18 cellular contexts compared by ENCODE assay signal in genomic region chr17:63631626-63632025, GRCh38.
"Had no signal": no experiment of that assay in that cellular context is flagged by ENCODE, and none has a peak within 500 bp of the region (broad histone marks: within the 10 kb centered on the region; RNA-seq: fewer than 3 reads in every experiment).

No MANE protein-coding gene starts in this region.

- H3K4me1 ChIP-seq: colonic mucosa had no signal

- H3K27me3 ChIP-seq: ascending aorta, colonic mucosa, esophagus squamous epithelium had no signal

- H3K4me3 ChIP-seq: ascending aorta, colonic mucosa, esophagus squamous epithelium, lung had no signal

- H3K27me3 Mint-ChIP-seq: activated T-cell treated with anti-CD3 and anti-CD28 coated beads, Interleukin-2, amount 50 U/mL, for 24 hours; central memory CD8-positive, alpha-beta T cell; stimulated activated naive B cell treated with anti-CD40 and anti-IgM and Interleukin-4, amounts not matched to agents 10 μg/mL and 1 μg/mL and 100 μg/mL, for 72 hours; T-cell had no signal

- H3K9me3 ChIP-seq: ascending aorta, colonic mucosa, esophagus squamous epithelium had no signal

- DNase-seq: activated CD4-positive, alpha-beta T cell treated with anti-CD3 and anti-CD28 coated beads for 48 hours; activated CD4-positive, CD25-positive, alpha-beta regulatory T cell; activated CD8-positive, alpha-beta T cell treated with anti-CD3 and anti-CD28 coated beads, Interleukin-2, amount 10 ng/mL, durations not matched to agents 7 days and 5 days; activated effector memory CD4-positive, alpha-beta T cell treated with Interleukin-2 at 50 U/mL for 16 hours; activated naive CD4-positive, alpha-beta T cell treated with anti-CD3 and anti-CD28 coated beads, Interleukin-2, amount 50 U/mL, for 16 hours; activated T-cell treated with anti-CD3 and anti-CD28 coated beads, Interleukin-2, amount 50 U/mL, for 24 hours; colonic mucosa; esophagus squamous epithelium; natural killer cell; nucleus accumbens; posterior cingulate gyrus; retina; stimulated activated naive B cell treated with anti-CD40 and anti-IgM and Interleukin-4, amounts not matched to agents 10 μg/mL and 1 μg/mL and 100 μg/mL, for 72 hours; T-cell had no signal

- H3K9me3 Mint-ChIP-seq: activated T-cell treated with anti-CD3 and anti-CD28 coated beads, Interleukin-2, amount 50 U/mL, for 24 hours; central memory CD8-positive, alpha-beta T cell; natural killer cell; stimulated activated naive B cell treated with anti-CD40 and anti-IgM and Interleukin-4, amounts not matched to agents 10 μg/mL and 1 μg/mL and 100 μg/mL, for 72 hours; T-cell had no signal

- H3K27ac ChIP-seq: ascending aorta, colonic mucosa had no signal

- ATAC-seq: activated CD8-positive, alpha-beta T cell treated with anti-CD3 and anti-CD28 coated beads, Interleukin-2, amount 10 ng/mL, durations not matched to agents 7 days and 5 days; left lobe of liver; natural killer cell; T-cell had no signal

- H3K27ac Mint-ChIP-seq: activated CD8-positive, alpha-beta T cell treated with anti-CD3 and anti-CD28 coated beads, Interleukin-2, amount 10 ng/mL, durations not matched to agents 7 days and 5 days; activated T-cell treated with anti-CD3 and anti-CD28 coated beads, Interleukin-2, amount 50 U/mL, for 24 hours; natural killer cell had no signal

- H3K4me3 Mint-ChIP-seq: activated CD8-positive, alpha-beta T cell treated with anti-CD3 and anti-CD28 coated beads, Interleukin-2, amount 10 ng/mL, durations not matched to agents 7 days and 5 days; activated T-cell treated with anti-CD3 and anti-CD28 coated beads, Interleukin-2, amount 50 U/mL, for 24 hours; central memory CD8-positive, alpha-beta T cell; natural killer cell; stimulated activated naive B cell treated with anti-CD40 and anti-IgM and Interleukin-4, amounts not matched to agents 10 μg/mL and 1 μg/mL and 100 μg/mL, for 72 hours; T-cell had no signal
